17 cellular contexts compared by ENCODE assay signal in the genomic region with DNA sequence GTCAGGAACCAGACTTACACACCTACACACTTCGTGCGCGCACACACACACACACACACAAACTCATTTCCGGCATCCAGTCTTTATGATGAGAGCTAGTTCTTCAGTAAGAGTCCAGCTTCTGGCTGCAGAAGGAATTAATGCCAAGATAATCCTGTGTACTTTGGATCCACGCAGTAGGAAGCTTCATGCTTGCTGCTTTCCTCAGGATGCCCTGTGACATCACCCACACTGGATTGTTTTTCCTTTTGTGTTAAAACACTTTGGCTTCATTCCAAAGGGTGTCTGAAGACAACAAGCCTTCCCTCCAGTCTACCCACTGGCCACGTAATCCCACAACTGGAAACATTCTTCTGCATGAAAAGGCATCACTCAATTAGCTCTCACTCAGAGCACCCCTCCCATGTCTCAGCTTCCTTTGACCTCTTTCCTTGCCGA. TPM values are rescaled to one million over a fixed set of nuclear protein-coding genes. Genes with fewer than 3 reads are reported as not detected.
DNase-seq lines count a peak whose midpoint lies in the region; ATAC-seq and TF ChIP-seq lines count a peak whose summit lies in the region.
"Had no signal": no experiment of that assay in that cellular context is flagged by ENCODE, and none has a peak within 500 bp of the region (broad histone marks: within the 10 kb centered on the region; RNA-seq: fewer than 3 reads in every experiment).

No MANE protein-coding gene starts in this region.

- H3K4me3 ChIP-seq in Peyer's patch (no peak overlapping the region), parathyroid adenoma (ENCODE audit: low read depth, low read length) (no peak overlapping the region)
- H3K4me3 ChIP-seq: colonic mucosa, MG63 had no signal

- peak; percentile 87 for DNase-seq in Caki2 (ENCODE audit: low read depth)
- peak in 2 of 3 donors; percentile 49 to 53 for DNase-seq in Peyer's patch
- DNase-seq in fibroblast of peridontal ligament (ENCODE audit: extremely low read depth): peak; percentile 55
- DNase-seq in erythroblast (lab: John Stamatoyannopoulos, UW): no peak
- no peak for DNase-seq in NCI-H1694 (lab: John Stamatoyannopoulos, UW)
- no peak for DNase-seq in T-cell
- no peak for DNase-seq in activated T-cell treated with anti-CD3 and anti-CD28 coated beads, Interleukin-2, amount 50 U/mL, for 4 hours
- DNase-seq: activated naive CD4-positive, alpha-beta T cell treated with anti-CD3 and anti-CD28 coated beads, Interleukin-2, amount 10 ng/mL, durations not matched to agents 7 days and 5 days; AML-193; colonic mucosa; DMS79; MG63; NCI-H2171 treated with DMSO at 0.1 percent for 48 hours had no signal

- H3K9ac ChIP-seq in parathyroid adenoma: no peak overlapping the region

- no peaks in the 10 kb centered on the region for H3K27me3 ChIP-seq in Peyer's patch
- H3K27me3 ChIP-seq in parathyroid adenoma (ENCODE audit: control insufficient read depth, insufficient read depth, low read length): no peaks in the 10 kb centered on the region
- H3K27me3 ChIP-seq: colonic mucosa, MG63, neutrophil had no signal

- H2AFZ ChIP-seq in parathyroid adenoma: peak overlapping the region; percentile 10

- no peaks in the 10 kb centered on the region for H3K4me1 Mint-ChIP-seq in T-cell
- no peaks in the 10 kb centered on the region for H3K4me1 Mint-ChIP-seq in activated T-cell treated with anti-CD3 and anti-CD28 coated beads, Interleukin-2, amount 50 U/mL, for 4 hours (ENCODE audit: low read depth)
- H3K4me1 Mint-ChIP-seq: activated naive CD4-positive, alpha-beta T cell treated with anti-CD3 and anti-CD28 coated beads, Interleukin-2, amount 10 ng/mL, durations not matched to agents 7 days and 5 days; stimulated activated memory B cell treated with anti-CD40 and anti-IgM and Interleukin-4, amounts not matched to agents 10 μg/mL and 1 μg/mL and 100 μg/mL, for 72 hours had no signal

- CTCF ChIA-PET in T-cell (lab: Charles Lee): no interaction called here

- H3K36me3 ChIP-seq in Peyer's patch (no peaks in the 10 kb centered on the region), parathyroid adenoma (ENCODE audit: control insufficient read depth, insufficient read depth, low read length) (no peaks in the 10 kb centered on the region)
- H3K36me3 ChIP-seq: colonic mucosa, MG63, neutrophil had no signal

- H3K4me1 ChIP-seq in Peyer's patch: no peaks in the 10 kb centered on the region
- H3K4me1 ChIP-seq in parathyroid adenoma: peaks cover 54% of the 10 kb centered on the region
- H3K4me1 ChIP-seq: colonic mucosa had no signal

- H3K4me2 ChIP-seq in parathyroid adenoma (ENCODE audit: low read length): no peak overlapping the region

- TF ChIP-seq POLR2A in Peyer's patch (IDR thresholded peaks at IDR 0.05) (no peak), erythroblast (IDR thresholded peaks at IDR 0.05; ENCODE audit: low read length) (no peak)

- H3K79me2 ChIP-seq in parathyroid adenoma: peaks cover 14% of the 10 kb centered on the region

- no peaks in the 10 kb centered on the region for H3K9me3 Mint-ChIP-seq in T-cell
- H3K9me3 Mint-ChIP-seq in activated T-cell treated with anti-CD3 and anti-CD28 coated beads, Interleukin-2, amount 50 U/mL, for 4 hours: no peaks in the 10 kb centered on the region
- H3K9me3 Mint-ChIP-seq: activated naive CD4-positive, alpha-beta T cell treated with anti-CD3 and anti-CD28 coated beads, Interleukin-2, amount 10 ng/mL, durations not matched to agents 7 days and 5 days had no signal

- H3K27me3 Mint-ChIP-seq in T-cell: peaks cover 2 to 7% of the 10 kb centered on the region in 2 donors
- peaks cover 2% of the 10 kb centered on the region for H3K27me3 Mint-ChIP-seq in activated T-cell treated with anti-CD3 and anti-CD28 coated beads, Interleukin-2, amount 50 U/mL, for 4 hours (ENCODE audit: low read depth)
- H3K27me3 Mint-ChIP-seq: activated naive CD4-positive, alpha-beta T cell treated with anti-CD3 and anti-CD28 coated beads, Interleukin-2, amount 10 ng/mL, durations not matched to agents 7 days and 5 days had no signal

- no peak overlapping the region for H3K4me3 Mint-ChIP-seq in T-cell
- H3K4me3 Mint-ChIP-seq in activated T-cell treated with anti-CD3 and anti-CD28 coated beads, Interleukin-2, amount 50 U/mL, for 4 hours: no peak overlapping the region
- H3K4me3 Mint-ChIP-seq: activated naive CD4-positive, alpha-beta T cell treated with anti-CD3 and anti-CD28 coated beads, Interleukin-2, amount 10 ng/mL, durations not matched to agents 7 days and 5 days; stimulated activated memory B cell treated with anti-CD40 and anti-IgM and Interleukin-4, amounts not matched to agents 10 μg/mL and 1 μg/mL and 100 μg/mL, for 72 hours had no signal

- ATAC-seq in T-cell (replicated peaks in 1 of 4): no peak
- no peak for ATAC-seq in activated T-cell treated with anti-CD3 and anti-CD28 coated beads, Interleukin-2, amount 50 U/mL, for 4 hours
- ATAC-seq: Panc1; stimulated activated memory B cell treated with anti-CD40 and anti-IgM and Interleukin-4, amounts not matched to agents 10 μg/mL and 1 μg/mL and 100 μg/mL, for 72 hours had no signal

- TF ChIP-seq CTCF in Peyer's patch (IDR thresholded peaks at IDR 0.05): no peak
- no peak for TF ChIP-seq CTCF in parathyroid adenoma (IDR thresholded peaks at IDR 0.05)

- no peak overlapping the region for H3K27ac Mint-ChIP-seq in T-cell
- H3K27ac Mint-ChIP-seq: activated naive CD4-positive, alpha-beta T cell treated with anti-CD3 and anti-CD28 coated beads, Interleukin-2, amount 10 ng/mL, durations not matched to agents 7 days and 5 days; stimulated activated memory B cell treated with anti-CD40 and anti-IgM and Interleukin-4, amounts not matched to agents 10 μg/mL and 1 μg/mL and 100 μg/mL, for 72 hours had no signal

- in situ Hi-C loops in Caki2 (cut with HindIII; ENCODE audit: low pct_unique_long_range_greater_than_20kb, low sequenced_read_pairs): no loop called here

- no peaks in the 10 kb centered on the region for H3K9me3 ChIP-seq in Peyer's patch
- H3K9me3 ChIP-seq in parathyroid adenoma (ENCODE audit: control insufficient read depth, low read length): no peaks in the 10 kb centered on the region
- H3K9me3 ChIP-seq: colonic mucosa, MG63, neutrophil had no signal

- H3K36me3 Mint-ChIP-seq in T-cell: no peaks in the 10 kb centered on the region
- H3K36me3 Mint-ChIP-seq in activated T-cell treated with anti-CD3 and anti-CD28 coated beads, Interleukin-2, amount 50 U/mL, for 4 hours (ENCODE audit: insufficient read depth): no peaks in the 10 kb centered on the region
- H3K36me3 Mint-ChIP-seq: activated naive CD4-positive, alpha-beta T cell treated with anti-CD3 and anti-CD28 coated beads, Interleukin-2, amount 10 ng/mL, durations not matched to agents 7 days and 5 days; stimulated activated memory B cell treated with anti-CD40 and anti-IgM and Interleukin-4, amounts not matched to agents 10 μg/mL and 1 μg/mL and 100 μg/mL, for 72 hours had no signal

- H3K27ac ChIP-seq in Peyer's patch (no peak overlapping the region), parathyroid adenoma (peak overlapping the region; percentile 61)
- H3K27ac ChIP-seq: colonic mucosa, neutrophil had no signal

- POLR2A ChIA-PET in T-cell (lab: Charles Lee): no interaction called here

RNA-seq across cellular contexts. Expression of gene KCNJ16, which starts 35.4 kb away (rescaled TPM):
- 38.1 and 44.6 TPM in 2 replicates for total RNA-seq in Caki2 (2014; rRNA removed; shearing (Covaris generic); ENCODE audit: low replicate concordance)
- total RNA-seq in Peyer's patch (under 1 TPM in 2 of 4 donors, not detected in 2; 0.57 to 0.67 TPM), T-cell (not detected)
- not detected for total RNA-seq in activated T-cell treated with anti-CD3 and anti-CD28 coated beads, Interleukin-2, amount 50 U/mL, for 4 hours

RNA-seq across cellular contexts. Expression of gene KCNJ2, which starts 58.9 kb away (rescaled TPM):
- 2.4 and 3.6 TPM in 2 replicates for total RNA-seq in Caki2 (2014; rRNA removed; shearing (Covaris generic); ENCODE audit: low replicate concordance)
- total RNA-seq in Peyer's patch (1 to 10 TPM in 3 of 4 donors, under 1 TPM in 1; 0.70 to 7.4 (median 3.0) TPM), T-cell (under 1 TPM in 2 of 5 donors, not detected in 3; 0.07 to 0.09 TPM)
- total RNA-seq in activated T-cell treated with anti-CD3 and anti-CD28 coated beads, Interleukin-2, amount 50 U/mL, for 4 hours: not detected

Comparison
In these comparisons a context has a peak if more than half of its experiments do, and no peak if none do; other contexts are left out.
1. DNase-seq: peak in Caki2 (single experiment), Peyer's patch (2 of 3) and fibroblast of peridontal ligament (single experiment); none in erythroblast (0 of 2), NCI-H1694 (single experiment), T-cell (0 of 34) and activated T-cell treated with anti-CD3 and anti-CD28 coated beads, Interleukin-2, amount 50 U/mL, for 4 hours (single experiment).
2. RNA of gene KCNJ16, which starts 35.4 kb away (total RNA-seq): 38.1 to 44.6 TPM in Caki2; 0.57 to 0.67 TPM in Peyer's patch, not detected in T-cell and not detected in activated T-cell treated with anti-CD3 and anti-CD28 coated beads, Interleukin-2, amount 50 U/mL, for 4 hours; every median in the first group is over 10 times any median in the second.